7 cellular contexts compared by ENCODE assay signal in the genomic region with DNA sequence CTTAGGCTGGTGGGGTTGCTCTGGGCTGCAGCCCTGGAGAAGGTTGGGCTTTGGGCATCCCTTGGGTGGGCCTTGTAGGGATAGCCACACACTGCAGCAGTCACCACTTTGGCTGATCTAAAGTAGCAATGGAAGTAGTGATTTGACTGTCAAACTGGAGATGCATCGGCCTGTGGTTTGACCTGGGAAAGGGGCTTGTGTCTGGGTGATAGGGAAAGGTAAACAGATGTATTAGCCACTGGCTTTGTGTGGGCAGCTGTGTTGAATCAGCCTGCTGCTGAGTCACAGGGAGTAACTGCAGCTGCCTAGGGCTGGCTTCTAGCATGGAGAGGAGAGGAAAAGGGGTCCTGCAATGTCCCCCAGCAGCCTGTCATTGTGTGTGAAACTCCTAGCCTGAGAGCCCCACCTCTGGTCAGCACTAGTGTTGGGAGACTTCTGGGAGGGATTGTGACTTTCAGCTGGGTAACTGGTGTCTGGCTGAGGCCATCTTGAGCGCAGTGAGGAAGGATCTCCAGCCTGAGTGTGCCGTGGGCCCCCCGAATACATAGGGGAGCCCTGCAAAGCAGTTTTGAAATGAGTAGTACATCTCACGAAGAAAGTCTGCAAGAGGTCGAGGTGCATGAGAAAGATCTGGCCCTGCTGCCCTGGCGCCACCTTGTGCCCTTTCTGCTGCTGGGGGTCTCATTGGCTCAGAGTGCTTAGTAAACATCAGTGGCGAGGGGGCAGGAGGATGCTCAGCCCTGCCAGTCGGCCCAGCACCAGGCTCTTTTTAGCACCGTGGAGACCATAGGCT.
DNase-seq lines count a peak whose midpoint lies in the region; ATAC-seq and TF ChIP-seq lines count a peak whose summit lies in the region.

No MANE protein-coding gene starts in this region.

- H3K23ac ChIP-seq in mesendoderm (ENCODE audit: low read length): no peak overlapping the region

- H3K4ac ChIP-seq in mesendoderm (ENCODE audit: low read depth, low read length): no peak overlapping the region

- no peaks in the 10 kb centered on the region for H3K79me1 ChIP-seq in mesendoderm (ENCODE audit: low read length)

- H3K27ac ChIP-seq in HCT116 (ENCODE audit: low read depth, low read length) (no peak overlapping the region), mesendoderm (ENCODE audit: low read depth, low read length) (no peak overlapping the region), caudate nucleus (ENCODE audit: low read depth, low read length) (no peak overlapping the region), coronary artery (no peak overlapping the region)

- ATAC-seq in HCT116 (peak; percentile 64), HG02973 (IDR thresholded peaks at IDR 0.05; ENCODE audit: unreplicated experiment) (no peak)

- peak; percentile 56 for TF ChIP-seq CTCF in GM06990 (IDR thresholded peaks at IDR 0.05; ENCODE audit: insufficient read depth, low read length, poor library complexity, severe bottlenecking)
- peak; percentile 12 to 28 (median 18); a peak in 2 of 6 replicates for TF ChIP-seq CTCF in HCT116 (IDR thresholded peaks at IDR 0.05 in 2 of 3, conservative IDR thresholded peaks at IDR 0.05 in 1 of 3; ENCODE audit: borderline replicate concordance in 1 of 3, insufficient read depth in 1 of 3, low read depth in 2 of 3, low read length in 2 of 3)
- no peak for TF ChIP-seq CTCF in coronary artery (IDR thresholded peaks at IDR 0.05)

- BruUV-seq in HCT116 (replicated peaks; lab: Mats Ljungman, UMichigan): no TSS peak

- no CpG with 5 or more reads among the region's 10 CpGs for WGBS in mesendoderm (ENCODE audit: extremely low coverage, insufficient coverage, low lambda C conversion rate)

- H3K4me2 ChIP-seq in HCT116 (ENCODE audit: low read length): no peak overlapping the region
- no peak overlapping the region for H3K4me2 ChIP-seq in mesendoderm (ENCODE audit: low read length)

- H3K27me3 ChIP-seq in GM06990 (replicated peaks; ENCODE audit: control insufficient read depth, insufficient read depth, low read length) (no peaks in the 10 kb centered on the region), HCT116 (ENCODE audit: insufficient read depth, low read length) (no peaks in the 10 kb centered on the region), mesendoderm (ENCODE audit: insufficient read depth, low read length, poor library complexity) (no peaks in the 10 kb centered on the region)

- no peaks in the 10 kb centered on the region for H4K20me1 ChIP-seq in HCT116 (ENCODE audit: insufficient read depth)

- POLR2A ChIA-PET in HCT116 (lab: Charles Lee): no interaction called here

- peak; percentile 56 for TF ChIP-seq RAD21 in HCT116 (IDR thresholded peaks at IDR 0.05; ENCODE audit: low read depth)

- H2AK5ac ChIP-seq in mesendoderm (ENCODE audit: low read length): no peak overlapping the region

- CTCF ChIA-PET in HCT116 (lab: Charles Lee): interaction anchor here (1.1 to 1.5 kb wide), 2 partner anchors 8 to 79 kb away, joined by 3 to 4 read pairs; no protein-coding TSS in a partner anchor

- H3K9ac ChIP-seq in HCT116 (ENCODE audit: low read length): no peak overlapping the region
- no peak overlapping the region for H3K9ac ChIP-seq in mesendoderm (ENCODE audit: low read length)

- H3K36me3 ChIP-seq in GM06990 (ENCODE audit: control insufficient read depth, insufficient read depth, low read length) (no peaks in the 10 kb centered on the region), HCT116 (ENCODE audit: control insufficient read depth in 1 of 2, insufficient read depth in 2 of 2, low read length in 2 of 2) (no peaks in the 10 kb centered on the region), mesendoderm (ENCODE audit: control insufficient read depth, insufficient read depth, low read length) (no peaks in the 10 kb centered on the region)

- no peak overlapping the region for H4K5ac ChIP-seq in mesendoderm (ENCODE audit: low read length)

- RAD21 ChIA-PET in HCT116 (lab: Charles Lee; ENCODE audit: low non-redundant PET in 1 of 2, low total read pairs in 2 of 2, uncharacterized antibody in 2 of 2, unreplicated experiment in 2 of 2): no interaction called here

- H3K56ac ChIP-seq in mesendoderm (ENCODE audit: low read length): no peak overlapping the region

- H3K9me2 ChIP-seq in HCT116 (ENCODE audit: insufficient read depth): no peaks in the 10 kb centered on the region

- no peak overlapping the region for H2BK5ac ChIP-seq in mesendoderm (ENCODE audit: low read length)

- peaks cover 0 to 5% of the 10 kb centered on the region in 2 experiments; a peak in 1 of 4 replicates for H3K4me1 ChIP-seq in HCT116 (ENCODE audit: control insufficient read depth in 1 of 2, insufficient read depth in 2 of 2, low read length in 2 of 2)
- no peaks in the 10 kb centered on the region for H3K4me1 ChIP-seq in mesendoderm (ENCODE audit: control insufficient read depth, low read depth, low read length)

- H3K4me3 ChIP-seq in GM06990 (replicated peaks; ENCODE audit: low read depth, low read length) (no peak overlapping the region; the same call in 1 of the 2 replicates), HCT116 (replicated peaks in 1 of 2; ENCODE audit: low read depth in 1 of 2, low read length in 2 of 2) (no peak overlapping the region), mesendoderm (ENCODE audit: low read length) (no peak overlapping the region), coronary artery (no peak overlapping the region)

- no peak overlapping the region for H2BK120ac ChIP-seq in mesendoderm (ENCODE audit: low read depth, low read length)

- intact Hi-C loops in HCT116 (cut with micrococcal nuclease): no loop called here

- H4K8ac ChIP-seq in mesendoderm (ENCODE audit: low read depth, low read length): no peak overlapping the region

- DNase-seq in GM06990 (ENCODE audit: extremely low read depth, insufficient read length) (peak; percentile 35), HCT116 (ENCODE audit: low read depth, low spot score) (no peak), T1000 (lab: John Stamatoyannopoulos, UW) (peak; percentile 46), mesendoderm (peak; percentile 37), caudate nucleus (lab: John Stamatoyannopoulos, UW) (no peak), coronary artery (ENCODE audit: low spot score) (no peak)

- no peak overlapping the region for H2AFZ ChIP-seq in HCT116 (ENCODE audit: low read depth, low read length, poor library complexity, severe bottlenecking)

- no peaks in the 10 kb centered on the region for H3K9me3 ChIP-seq in HCT116 (ENCODE audit: control insufficient read depth in 1 of 2, insufficient read depth in 1 of 2, low read depth in 1 of 2, low read length in 2 of 2)

- H2BK15ac ChIP-seq in mesendoderm (replicated peaks; ENCODE audit: low read depth): no peak overlapping the region

- no peak for TF ChIP-seq POLR2A in HCT116 (IDR thresholded peaks at IDR 0.05; ENCODE audit: borderline replicate concordance, extremely low read depth, insufficient read depth, insufficient read length)

- H3K79me2 ChIP-seq in HCT116 (ENCODE audit: insufficient read depth, low read length) (no peaks in the 10 kb centered on the region), mesendoderm (ENCODE audit: control insufficient read depth, insufficient read depth, low read length) (no peaks in the 10 kb centered on the region)

- no peak overlapping the region for H3K18ac ChIP-seq in mesendoderm (ENCODE audit: low read length)

TF ChIP-seq in HCT116, 20 proteins besides CTCF, POLR2A, EP300 and RAD21:
- TF ChIP-seq SIN3A (IDR thresholded peaks at IDR 0.05; ENCODE audit: low read depth): no peak
- no peak for TF ChIP-seq SP1 (IDR thresholded peaks at IDR 0.05; ENCODE audit: low read depth)
- no peak for TF ChIP-seq FOSL1 (IDR thresholded peaks at IDR 0.05; ENCODE audit: low read depth)
- no peak for TF ChIP-seq ZNF274 (IDR thresholded peaks at IDR 0.05; ENCODE audit: low read depth, low read length)
- TF ChIP-seq SRF (IDR thresholded peaks at IDR 0.05; ENCODE audit: low read depth): no peak
- no peak for TF ChIP-seq YY1 (IDR thresholded peaks at IDR 0.05; ENCODE audit: extremely low read depth, insufficient replicate concordance, low read depth, low read length)
- TF ChIP-seq, protein P1, sequence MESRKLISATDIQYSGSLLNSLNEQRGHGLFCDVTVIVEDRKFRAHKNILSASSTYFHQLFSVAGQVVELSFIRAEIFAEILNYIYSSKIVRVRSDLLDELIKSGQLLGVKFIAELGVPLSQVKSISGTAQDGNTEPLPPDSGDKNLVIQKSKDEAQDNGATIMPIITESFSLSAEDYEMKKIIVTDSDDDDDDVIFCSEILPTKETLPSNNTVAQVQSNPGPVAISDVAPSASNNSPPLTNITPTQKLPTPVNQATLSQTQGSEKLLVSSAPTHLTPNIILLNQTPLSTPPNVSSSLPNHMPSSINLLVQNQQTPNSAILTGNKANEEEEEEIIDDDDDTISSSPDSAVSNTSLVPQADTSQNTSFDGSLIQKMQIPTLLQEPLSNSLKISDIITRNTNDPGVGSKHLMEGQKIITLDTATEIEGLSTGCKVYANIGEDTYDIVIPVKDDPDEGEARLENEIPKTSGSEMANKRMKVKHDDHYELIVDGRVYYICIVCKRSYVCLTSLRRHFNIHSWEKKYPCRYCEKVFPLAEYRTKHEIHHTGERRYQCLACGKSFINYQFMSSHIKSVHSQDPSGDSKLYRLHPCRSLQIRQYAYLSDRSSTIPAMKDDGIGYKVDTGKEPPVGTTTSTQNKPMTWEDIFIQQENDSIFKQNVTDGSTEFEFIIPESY (IDR thresholded peaks at IDR 0.05; ENCODE audit: extremely low read depth, insufficient replicate concordance, low read length): no peak
- no peak for TF ChIP-seq ZFX (IDR thresholded peaks at IDR 0.05)
- TF ChIP-seq POLR2AphosphoS5 (IDR thresholded peaks at IDR 0.05; ENCODE audit: low read depth, low read length): no peak
- no peak for TF ChIP-seq CBX3 (IDR thresholded peaks at IDR 0.05; ENCODE audit: low read depth)
- TF ChIP-seq, protein P2, sequence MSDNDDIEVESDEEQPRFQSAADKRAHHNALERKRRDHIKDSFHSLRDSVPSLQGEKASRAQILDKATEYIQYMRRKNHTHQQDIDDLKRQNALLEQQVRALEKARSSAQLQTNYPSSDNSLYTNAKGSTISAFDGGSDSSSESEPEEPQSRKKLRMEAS (IDR thresholded peaks at IDR 0.05): no peak
- no peak for TF ChIP-seq ELF1 (IDR thresholded peaks at IDR 0.05; ENCODE audit: borderline replicate concordance, low read depth)
- TF ChIP-seq, protein P3, sequence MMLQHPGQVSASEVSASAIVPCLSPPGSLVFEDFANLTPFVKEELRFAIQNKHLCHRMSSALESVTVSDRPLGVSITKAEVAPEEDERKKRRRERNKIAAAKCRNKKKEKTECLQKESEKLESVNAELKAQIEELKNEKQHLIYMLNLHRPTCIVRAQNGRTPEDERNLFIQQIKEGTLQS (IDR thresholded peaks at IDR 0.05): no peak

Comparison
In these comparisons a context has a peak if more than half of its experiments do, and no peak if none do; other contexts are left out.
1. DNase-seq: peak in GM06990 (single experiment), T1000 (single experiment) and mesendoderm (single experiment); none in HCT116 (single experiment), caudate nucleus (0 of 61) and coronary artery (single experiment).